8 cellular contexts compared by ENCODE assay signal in genomic region chr18:76821875-76822509, GRCh38. TPM values are rescaled to one million over a fixed set of nuclear protein-coding genes. Genes with fewer than 3 reads are reported as not detected.
DNase-seq lines count a peak whose midpoint lies in the region; ATAC-seq and TF ChIP-seq lines count a peak whose summit lies in the region.

No MANE protein-coding gene starts in this region.

- H3K27ac Mint-ChIP-seq in activated CD4-positive, alpha-beta T cell treated with anti-CD3 and anti-CD28 coated beads, Interleukin-2, amount 10 ng/mL, durations not matched to agents 24 days and 14 days, result peak overlapping the region; percentile 95

- ATAC-seq in HG02588 (IDR thresholded peaks at IDR 0.05; ENCODE audit: unreplicated experiment), result peak; percentile 44
- peak; percentile 59 to 64 (median 64) for ATAC-seq in right lobe of liver

- intact Hi-C loops in activated CD4-positive, alpha-beta T cell treated with anti-CD3 and anti-CD28 coated beads, Interleukin-2, amount 10 ng/mL, durations not matched to agents 24 days and 14 days (cut with micrococcal nuclease), result loop anchor here (1.0 to 5.0 kb wide), 4 partner anchors 19 to 329 kb away; no protein-coding TSS in a partner anchor
- intact Hi-C loops in right lobe of liver (cut with DNase I), result no loop called here

- H3K4me1 Mint-ChIP-seq in activated CD4-positive, alpha-beta T cell treated with anti-CD3 and anti-CD28 coated beads, Interleukin-2, amount 10 ng/mL, durations not matched to agents 24 days and 14 days, result peaks cover 39% of the 10 kb centered on the region

- H3K27me3 Mint-ChIP-seq in activated CD4-positive, alpha-beta T cell treated with anti-CD3 and anti-CD28 coated beads, Interleukin-2, amount 10 ng/mL, durations not matched to agents 24 days and 14 days, result no peaks in the 10 kb centered on the region

- no peaks in the 10 kb centered on the region for H3K9me3 ChIP-seq in right lobe of liver

- H3K36me3 Mint-ChIP-seq in activated CD4-positive, alpha-beta T cell treated with anti-CD3 and anti-CD28 coated beads, Interleukin-2, amount 10 ng/mL, durations not matched to agents 24 days and 14 days (ENCODE audit: low read depth), result peaks cover 21% of the 10 kb centered on the region

- H3K4me1 ChIP-seq in right lobe of liver, result peaks cover 0 to 8% (median 0%) of the 10 kb centered on the region in 4 donors

- H3K4me3 ChIP-seq in right lobe of liver, result peak overlapping the region; percentile 73 to 89 (median 79)

- peak overlapping the region; percentile 95 for H3K4me3 Mint-ChIP-seq in activated CD4-positive, alpha-beta T cell treated with anti-CD3 and anti-CD28 coated beads, Interleukin-2, amount 10 ng/mL, durations not matched to agents 24 days and 14 days

- H3K9me3 Mint-ChIP-seq in activated CD4-positive, alpha-beta T cell treated with anti-CD3 and anti-CD28 coated beads, Interleukin-2, amount 10 ng/mL, durations not matched to agents 24 days and 14 days, result no peaks in the 10 kb centered on the region

- WGBS in right lobe of liver (ENCODE audit: insufficient coverage, low coverage, low lambda C conversion rate, missing lambda C conversion rate), result 2% methylated on average over 7 of the region's 89 CpGs

- no peaks in the 10 kb centered on the region for H3K36me3 ChIP-seq in right lobe of liver

- no peaks in the 10 kb centered on the region for H3K27me3 ChIP-seq in right lobe of liver

- TF ChIP-seq POLR2A in right lobe of liver (IDR thresholded peaks at IDR 0.05), result peak; percentile 67

- DNase-seq in NCI-H1417 (lab: John Stamatoyannopoulos, UW), result peak; percentile 46 to 85 (median 85)
- DNase-seq in NCI-H1417 treated with DMSO at 0.1 percent for 48 hours (lab: John Stamatoyannopoulos, UW), result no peak
- DNase-seq in NCI-H1092 (lab: John Stamatoyannopoulos, UW), result peak; percentile 26
- DNase-seq in activated CD4-positive, alpha-beta T cell treated with anti-CD3 and anti-CD28 coated beads, Interleukin-2, amount 10 ng/mL, durations not matched to agents 24 days and 14 days, result peak; percentile 91
- DNase-seq in dedifferentiated amniotic fluid mesenchymal stem cell (ENCODE audit: extremely low spot score), result peak; percentile 46
- DNase-seq in right lobe of liver, result peak; percentile 61 to 76 (median 63)
- DNase-seq in stimulated activated CD4-positive, alpha-beta T cell treated with anti-CD3 and anti-CD28 coated beads, Interleukin-4, amount 100 ng/mL, for 48 hours (ENCODE audit: low read depth in 2 of 2), result peak; percentile 33 to 43

- H3K27ac ChIP-seq in right lobe of liver, result peak overlapping the region; percentile 87 to 91 (median 89)

- no peak for TF ChIP-seq CTCF in right lobe of liver (IDR thresholded peaks at IDR 0.05)

RNA-seq across cellular contexts. Expression of gene ZNF236, which starts 0.4 kb away (rescaled TPM):
- 17.5 and 22.0 TPM in 2 replicates for total RNA-seq in activated CD4-positive, alpha-beta T cell treated with anti-CD3 and anti-CD28 coated beads, Interleukin-2, amount 10 ng/mL, durations not matched to agents 24 days and 14 days
- 1 to 10 TPM; 3.8 to 7.6 (median 5.8) TPM for total RNA-seq in right lobe of liver
